Comparison of ENCODE assay signal across 32 cellular contexts in genomic region chr3:188166471-188166870, GRCh38. TPM values are rescaled to one million over a fixed set of nuclear protein-coding genes. Genes with fewer than 3 reads are reported as not detected.
DNase-seq lines count a peak whose midpoint lies in the region; ATAC-seq, FAIRE-seq and TF ChIP-seq lines count a peak whose summit lies in the region.
"Had no signal": no experiment of that assay in that cellular context is flagged by ENCODE, and none has a peak within 500 bp of the region (broad histone marks: within the 10 kb centered on the region; RNA-seq: fewer than 3 reads in every experiment).

No MANE protein-coding gene starts in this region.

- CTCF ChIA-PET in HepG2 (lab: Yijun Ruan, JAX; ENCODE audit: low intra/inter-chr PET ratio, low total read pairs), result no interaction called here

- H3K9ac ChIP-seq in endodermal cell (ENCODE audit: extremely low read depth, low read length, poor library complexity, severe bottlenecking) (no peak overlapping the region), HepG2 (ENCODE audit: insufficient read depth, low read depth, low read length) (no peak overlapping the region)

- 92 to 100% methylated on average over 1 to 3 of the region's 3 CpGs for WGBS in endodermal cell (ENCODE audit: insufficient coverage in 1 of 2, insufficient read length in 1 of 2), 2 experiments
- 65% methylated on average over 3 of the region's 3 CpGs for WGBS in HepG2 (ENCODE audit: low lambda C conversion rate)

- intact Hi-C loops in left ventricle myocardium superior (cut with micrococcal nuclease) (no loop called here), HepG2 (cut with micrococcal nuclease; ENCODE audit: unreplicated experiment) (no loop called here), tibial artery (cut with DNase I; ENCODE audit: low total_unique reads) (no loop called here)

- peaks cover 91% of the 10 kb centered on the region for H3K79me2 ChIP-seq in HepG2 (ENCODE audit: insufficient read depth, low read length)

- POLR2A ChIA-PET in HepG2 (lab: Yijun Ruan, JAX), result interaction anchor here (1.7 to 2.1 kb wide), 2 partner anchors 9 to 19 kb away, joined by 3 to 5 read pairs; no protein-coding TSS in a partner anchor

- TF ChIP-seq CTCF in right atrium auricular region (IDR thresholded peaks at IDR 0.05) (no peak), endodermal cell (conservative IDR thresholded peaks at IDR 0.05) (no peak), HepG2 (CRISPR knock-in tag; IDR thresholded peaks at IDR 0.05) (no peak), tibial artery (IDR thresholded peaks at IDR 0.05) (no peak)

- BruUV-seq in HepG2 (replicated peaks; lab: Mats Ljungman, UMichigan), result no TSS peak

- in situ Hi-C loops in HepG2 (cut with HindIII; ENCODE audit: extremely low pct_ligation_motif_present, low pct_unique_long_range_greater_than_20kb), result no loop called here

- peaks cover 40% of the 10 kb centered on the region for H3K4me1 Mint-ChIP-seq in endodermal cell

- no peak overlapping the region for H3K27ac Mint-ChIP-seq in endodermal cell
- H3K27ac Mint-ChIP-seq: activated CD4-positive, alpha-beta memory T cell treated with anti-CD3 and anti-CD28 coated beads, Interleukin-2, amount 10 ng/mL, durations not matched to agents 7 days and 5 days; activated naive CD8-positive, alpha-beta T cell treated with anti-CD3 and anti-CD28 coated beads for 36 hours; CD4-positive, alpha-beta T cell; effector memory CD8-positive, alpha-beta T cell; nephron progenitor cell had no signal

- H3K9me3 ChIP-seq in right atrium auricular region (no peaks in the 10 kb centered on the region), endodermal cell (ENCODE audit: control insufficient read depth, low read length) (no peaks in the 10 kb centered on the region), HepG2 (ENCODE audit: low read length) (no peaks in the 10 kb centered on the region), tibial artery (no peaks in the 10 kb centered on the region)
- H3K9me3 ChIP-seq: testis had no signal

- ATAC-seq in left ventricle myocardium superior (no peak), HepG2 (no peak), GM18519 (IDR thresholded peaks at IDR 0.05; ENCODE audit: low FRiP score, unreplicated experiment) (no peak)
- ATAC-seq: effector memory CD8-positive, alpha-beta T cell; esophagus mucosa; foreskin keratinocyte had no signal

- TF ChIP-seq EP300 in HepG2 (IDR thresholded peaks at IDR 0.05; ENCODE audit: low read depth in 2 of 2, low read length in 2 of 2), result no peak
- TF ChIP-seq EP300 in HepG2 (CRISPR knock-in tag; IDR thresholded peaks at IDR 0.05; ENCODE audit: borderline replicate concordance), result no peak

- H3K27me3 Mint-ChIP-seq in endodermal cell (ENCODE audit: insufficient read depth), result no peaks in the 10 kb centered on the region
- H3K27me3 Mint-ChIP-seq: activated CD4-positive, alpha-beta memory T cell treated with anti-CD3 and anti-CD28 coated beads, Interleukin-2, amount 10 ng/mL, durations not matched to agents 7 days and 5 days; activated naive CD8-positive, alpha-beta T cell treated with anti-CD3 and anti-CD28 coated beads for 36 hours; CD4-positive, alpha-beta T cell; effector memory CD8-positive, alpha-beta T cell had no signal

- no peaks in the 10 kb centered on the region for H4K20me1 ChIP-seq in HepG2 (ENCODE audit: insufficient read depth, low read length)

- no peak for TF ChIP-seq POLR2A in HepG2 (IDR thresholded peaks at IDR 0.05; ENCODE audit: insufficient read depth in 1 of 2, low read depth in 2 of 2, low read length in 2 of 2)

- H3K36me3 ChIP-seq in right atrium auricular region, result no peaks in the 10 kb centered on the region
- peaks cover 11% of the 10 kb centered on the region for H3K36me3 ChIP-seq in endodermal cell (ENCODE audit: control insufficient read depth, insufficient read depth, low read length)
- peaks cover 0 to 2% of the 10 kb centered on the region in 2 experiments; a peak in 3 of 5 replicates for H3K36me3 ChIP-seq in HepG2 (replicated peaks in 1 of 2; ENCODE audit: control insufficient read depth in 1 of 2, insufficient read depth in 2 of 2, low read length in 2 of 2)
- H3K36me3 ChIP-seq in tibial artery, result no peaks in the 10 kb centered on the region

- H3K4me3 ChIP-seq in right atrium auricular region (no peak overlapping the region), endodermal cell (ENCODE audit: low read length) (peak overlapping the region; percentile 19), HepG2 (replicated peaks in 1 of 3; ENCODE audit: insufficient read depth in 1 of 3, low read depth in 2 of 3, low read length in 3 of 3) (no peak overlapping the region), tibial artery (no peak overlapping the region)
- H3K4me3 ChIP-seq: smooth muscle cell, testis had no signal

- H3K27ac ChIP-seq in right atrium auricular region (peak overlapping the region; percentile 19 to 59), endodermal cell (ENCODE audit: low read depth, low read length) (no peak overlapping the region), HepG2 (ENCODE audit: extremely low read length, insufficient read depth, low read length) (no peak overlapping the region), tibial artery (peak overlapping the region; percentile 59 to 96), substantia nigra (ENCODE audit: low read depth, low read length, poor library complexity, severe bottlenecking) (no peak overlapping the region)
- H3K27ac ChIP-seq: foreskin keratinocyte, testis had no signal

- no peaks in the 10 kb centered on the region for H3K27me3 ChIP-seq in right atrium auricular region
- no peaks in the 10 kb centered on the region for H3K27me3 ChIP-seq in endodermal cell (ENCODE audit: control insufficient read depth, insufficient read depth, low read length, poor library complexity, severe bottlenecking)
- H3K27me3 ChIP-seq in HepG2 (ENCODE audit: control insufficient read depth in 1 of 2, insufficient read depth in 2 of 2, low read length in 2 of 2), result no peaks in the 10 kb centered on the region
- no peaks in the 10 kb centered on the region for H3K27me3 ChIP-seq in tibial artery
- H3K27me3 ChIP-seq: foreskin keratinocyte, testis had no signal

- H3K9me3 Mint-ChIP-seq in endodermal cell, result no peaks in the 10 kb centered on the region
- H3K9me3 Mint-ChIP-seq: activated CD4-positive, alpha-beta memory T cell treated with anti-CD3 and anti-CD28 coated beads, Interleukin-2, amount 10 ng/mL, durations not matched to agents 7 days and 5 days; CD4-positive, alpha-beta T cell; effector memory CD8-positive, alpha-beta T cell; nephron progenitor cell had no signal

- no peak overlapping the region for H3K4me2 ChIP-seq in HepG2 (ENCODE audit: low read depth, low read length)
- H3K4me2 ChIP-seq: smooth muscle cell had no signal

- FAIRE-seq in HepG2 (lab: Jason Lieb, UNC), result peak; percentile 59
- FAIRE-seq: A204.1, GM18507, GM19239 had no signal

- DNase-seq in right atrium auricular region (ENCODE audit: low spot score) (no peak), left ventricle myocardium superior (no peak), endodermal cell (no peak), HepG2 (ENCODE audit: low spot score) (no peak), tibial artery (no peak), substantia nigra (lab: John Stamatoyannopoulos, UW) (no peak)
- DNase-seq in stimulated activated CD4-positive, alpha-beta T cell treated with anti-CD3 and anti-CD28 coated beads, Interleukin-2, amount 100 ng/mL, for 48 hours, result no peak
- DNase-seq: activated CD4-positive, alpha-beta memory T cell treated with anti-CD3 and anti-CD28 coated beads, Interleukin-2, amount 10 ng/mL, durations not matched to agents 7 days and 5 days; activated CD4-positive, alpha-beta T cell treated with anti-CD3 and anti-CD28 coated beads for 1 hour; activated CD8-positive, alpha-beta memory T cell treated with anti-CD3 and anti-CD28 coated beads, Interleukin-2, amount 50 U/mL, for 4 hours; activated naive CD8-positive, alpha-beta T cell treated with anti-CD3 and anti-CD28 coated beads for 36 hours; anterior cingulate cortex; CD4-positive, alpha-beta T cell; cortex of kidney; effector memory CD8-positive, alpha-beta T cell; foreskin keratinocyte; Kasumi-1; kidney glomerular epithelial cell; mammary epithelial cell; NCI-H1436; NCI-H2081 treated with DMSO at 0.1 percent for 48 hours; NCI-H226; nephron progenitor cell; SHP77; stimulated activated naive CD4-positive, alpha-beta T cell treated with Interleukin-2 at 50 U/mL for 16 hours; testis had no signal

- no peak overlapping the region for H3K4me3 Mint-ChIP-seq in endodermal cell
- H3K4me3 Mint-ChIP-seq: activated CD4-positive, alpha-beta memory T cell treated with anti-CD3 and anti-CD28 coated beads, Interleukin-2, amount 10 ng/mL, durations not matched to agents 7 days and 5 days; activated naive CD8-positive, alpha-beta T cell treated with anti-CD3 and anti-CD28 coated beads for 36 hours; CD4-positive, alpha-beta T cell; effector memory CD8-positive, alpha-beta T cell; nephron progenitor cell had no signal

- no peak for TF ChIP-seq RAD21 in HepG2 (CRISPR knock-in tag; IDR thresholded peaks at IDR 0.05)

- H3K4me1 ChIP-seq in right atrium auricular region (peaks cover 0 to 52% of the 10 kb centered on the region in 2 donors), endodermal cell (ENCODE audit: control insufficient read depth, insufficient read depth, low read length) (peaks cover 10% of the 10 kb centered on the region), HepG2 (ENCODE audit: insufficient read depth, low read length) (peaks cover 98% of the 10 kb centered on the region), tibial artery (peaks cover 0 to 100% (median 71%) of the 10 kb centered on the region in 4 donors)

- H3K36me3 Mint-ChIP-seq in endodermal cell (ENCODE audit: low read depth), result no peaks in the 10 kb centered on the region

- no peak overlapping the region for H2AFZ ChIP-seq in HepG2 (ENCODE audit: low read length)

RNA-seq across cellular contexts. Expression of gene LPP, which starts 12.5 kb away (rescaled TPM):
- total RNA-seq in right atrium auricular region (100 to 1,000 TPM; 117 to 186 TPM), left ventricle myocardium superior (109 TPM), endodermal cell (100 to 1,000 TPM in 1 of 2 donors, 10 to 100 TPM in 1; 78.0 to 105 TPM), HepG2 (2016; rRNA removed; fragmentation: Illumina TruSeq; extraction: Trizol) (29.9 and 41.6 TPM in 2 replicates)
- polyA plus RNA-seq in endodermal cell (2013, experiment 1 of 2), result 13.9 TPM
- polyA plus RNA-seq in endodermal cell (2013, experiment 2 of 2), result 19.6 TPM
- total RNA-seq in HepG2 (2016; cell fraction: cytosol; rRNA removed; fragmentation: Illumina TruSeq; extraction: Trizol; ENCODE audit: low read depth), result 20.1 and 20.2 TPM in 2 replicates
- 30.3 and 35.3 TPM in 2 replicates for total RNA-seq in HepG2 (2016; cell fraction: insoluble cytoplasmic fraction; rRNA removed; fragmentation: Illumina TruSeq; extraction: Trizol)
- total RNA-seq in HepG2 (2016; cell fraction: membrane; rRNA removed; fragmentation: Illumina TruSeq; extraction: Trizol), result 13.3 and 13.4 TPM in 2 replicates
- 76.6 and 77.0 TPM in 2 replicates for total RNA-seq in HepG2 (2016; cell fraction: nucleus; rRNA removed; fragmentation: Illumina TruSeq; extraction: Trizol)
- 16.7 and 19.2 TPM in 2 replicates for polyA plus RNA-seq in HepG2 (2011; rRNA removed)
- 7.7 and 13.4 TPM in 2 replicates for polyA plus RNA-seq in HepG2 (2011; cell fraction: cytosol; rRNA removed)
- polyA plus RNA-seq in HepG2 (2011; cell fraction: nucleus; rRNA removed), result 34.6 and 62.8 TPM in 2 replicates
- 12.1 and 15.6 TPM in 2 replicates for polyA plus RNA-seq in HepG2 (2012)
- polyA plus RNA-seq in HepG2 (2016; cell fraction: cytosol; fragmentation: Illumina TruSeq; extraction: Trizol; ENCODE audit: low read depth), result 1.5 TPM in 2 replicates
- 13.0 and 13.3 TPM in 2 replicates for polyA plus RNA-seq in HepG2 (2016; cell fraction: insoluble cytoplasmic fraction; fragmentation: Illumina TruSeq; extraction: Trizol; ENCODE audit: low read depth)
- polyA plus RNA-seq in HepG2 (2016; cell fraction: membrane; fragmentation: Illumina TruSeq; extraction: Trizol; ENCODE audit: low read depth), result 2.0 and 2.4 TPM in 2 replicates
- 12.5 and 14.2 TPM in 2 replicates for polyA plus RNA-seq in HepG2 (2016; cell fraction: nucleus; fragmentation: Illumina TruSeq; extraction: Trizol; ENCODE audit: insufficient read depth, low read depth)
- polyA minus RNA-seq in HepG2 (2011; rRNA and poly(A)+ RNA removed; ENCODE audit: low replicate concordance), result 288 and 335 TPM in 2 replicates
- 45.9 and 54.2 TPM in 2 replicates for polyA minus RNA-seq in HepG2 (2011; cell fraction: cytosol; rRNA and poly(A)+ RNA removed)
- polyA minus RNA-seq in HepG2 (2011; cell fraction: nucleus; rRNA and poly(A)+ RNA removed), result 159 and 195 TPM in 2 replicates

Comparison
In these comparisons a context has a peak if more than half of its experiments do, and no peak if none do; other contexts are left out.
1. H3K27ac ChIP-seq: peak in right atrium auricular region (2 of 2) and tibial artery (2 of 2); none in endodermal cell (single experiment), HepG2 (single experiment) and substantia nigra (single experiment).